ENCODE assay signal across 27 cellular contexts in genomic region chr7:32858648-32859047, GRCh38.
"Had no signal": no experiment of that assay in that cellular context is flagged by ENCODE, and none has a peak within 500 bp of the region (broad histone marks: within the 10 kb centered on the region; RNA-seq: fewer than 3 reads in every experiment).

No MANE protein-coding gene starts in this region.

- H3K4me1 Mint-ChIP-seq: activated naive CD4-positive, alpha-beta T cell treated with anti-CD3 and anti-CD28 coated beads, Interleukin-2, amount 10 ng/mL, durations not matched to agents 7 days and 5 days had no signal

- H3K4me3 Mint-ChIP-seq: activated B cell treated with CpG ODN at 0.5 μM for 24 hours; activated CD4-positive, alpha-beta memory T cell treated with anti-CD3 and anti-CD28 coated beads, Interleukin-2, amount 10 ng/mL, durations not matched to agents 7 days and 5 days; activated CD4-positive, alpha-beta T cell treated with anti-CD3 and anti-CD28 coated beads, Interleukin-2, amount 10 ng/mL, durations not matched to agents 24 days and 14 days; activated naive CD4-positive, alpha-beta T cell treated with anti-CD3 and anti-CD28 coated beads, Interleukin-2, amount 10 ng/mL, durations not matched to agents 7 days and 5 days; effector memory CD8-positive, alpha-beta T cell; T-helper 1 cell treated with Interleukin-12 subunit alpha and Interleukin-12 subunit beta and Interleukin-4 antibody, amounts not matched to agents 30 μg/mL and 1 μg/mL, for 36 hours; T-helper 2 cell treated with Interferon-gamma antibody and Interleukin-4, amounts not matched to agents 5 μg/mL and 100 μg/mL, for 36 hours had no signal

- H3K27ac Mint-ChIP-seq: activated B cell treated with CpG ODN at 0.5 μM for 24 hours; activated CD4-positive, alpha-beta memory T cell treated with anti-CD3 and anti-CD28 coated beads, Interleukin-2, amount 10 ng/mL, durations not matched to agents 7 days and 5 days; activated CD4-positive, alpha-beta T cell treated with anti-CD3 and anti-CD28 coated beads, Interleukin-2, amount 10 ng/mL, durations not matched to agents 24 days and 14 days; activated naive CD4-positive, alpha-beta T cell treated with anti-CD3 and anti-CD28 coated beads, Interleukin-2, amount 10 ng/mL, durations not matched to agents 7 days and 5 days; activated naive CD4-positive, alpha-beta T cell treated with anti-CD3 and anti-CD28 coated beads, Interleukin-2, amount 50 U/mL, for 72 hours; effector memory CD8-positive, alpha-beta T cell; T-helper 1 cell treated with Interleukin-12 subunit alpha and Interleukin-12 subunit beta and Interleukin-4 antibody, amounts not matched to agents 30 μg/mL and 1 μg/mL, for 36 hours; T-helper 2 cell treated with Interferon-gamma antibody and Interleukin-4, amounts not matched to agents 5 μg/mL and 100 μg/mL, for 36 hours had no signal

- DNase-seq: activated B cell treated with CpG ODN at 0.5 μM for 24 hours; activated CD4-positive, alpha-beta memory T cell treated with anti-CD3 and anti-CD28 coated beads, Interleukin-2, amount 10 ng/mL, durations not matched to agents 7 days and 5 days; activated CD4-positive, alpha-beta T cell treated with anti-CD3 and anti-CD28 coated beads, Interleukin-2, amount 10 ng/mL, durations not matched to agents 24 days and 14 days; activated CD4-positive, alpha-beta T cell treated with anti-CD3 and anti-CD28 coated beads, Interleukin-2, amount 50 U/mL, for 4 hours; activated gamma-delta T cell; activated naive CD4-positive, alpha-beta T cell; activated naive CD4-positive, alpha-beta T cell treated with anti-CD3 and anti-CD28 coated beads, Interleukin-2, amount 10 ng/mL, durations not matched to agents 7 days and 5 days; activated T-cell treated with anti-CD3 and anti-CD28 coated beads, Interleukin-2, amount 50 U/mL, for 48 hours; adrenal gland; amygdala; aorta; body of pancreas; caudate nucleus; cortex of kidney; dermis blood vessel endothelial cell; effector CD4-positive, alpha-beta T cell; effector memory CD8-positive, alpha-beta T cell; erythroblast; foreskin keratinocyte; gastrocnemius medialis; glutamatergic neuron; T1000; WERI-Rb-1 had no signal

- ATAC-seq: activated CD4-positive, CD25-positive, alpha-beta regulatory T cell treated with anti-CD3 and anti-CD28 coated beads, Interleukin-2, amount 50 U/mL, for 24 hours; body of pancreas; effector memory CD8-positive, alpha-beta T cell; foreskin keratinocyte; gastrocnemius medialis had no signal

- H3K36me3 Mint-ChIP-seq: activated naive CD4-positive, alpha-beta T cell treated with anti-CD3 and anti-CD28 coated beads, Interleukin-2, amount 10 ng/mL, durations not matched to agents 7 days and 5 days; activated naive CD4-positive, alpha-beta T cell treated with anti-CD3 and anti-CD28 coated beads, Interleukin-2, amount 50 U/mL, for 72 hours had no signal

- H3K9me3 Mint-ChIP-seq: activated B cell treated with CpG ODN at 0.5 μM for 24 hours; activated CD4-positive, alpha-beta memory T cell treated with anti-CD3 and anti-CD28 coated beads, Interleukin-2, amount 10 ng/mL, durations not matched to agents 7 days and 5 days; activated CD4-positive, alpha-beta T cell treated with anti-CD3 and anti-CD28 coated beads, Interleukin-2, amount 10 ng/mL, durations not matched to agents 24 days and 14 days; activated naive CD4-positive, alpha-beta T cell treated with anti-CD3 and anti-CD28 coated beads, Interleukin-2, amount 10 ng/mL, durations not matched to agents 7 days and 5 days; effector memory CD8-positive, alpha-beta T cell; T-helper 1 cell treated with Interleukin-12 subunit alpha and Interleukin-12 subunit beta and Interleukin-4 antibody, amounts not matched to agents 30 μg/mL and 1 μg/mL, for 36 hours; T-helper 2 cell treated with Interferon-gamma antibody and Interleukin-4, amounts not matched to agents 5 μg/mL and 100 μg/mL, for 36 hours had no signal
